In the genomic region with DNA sequence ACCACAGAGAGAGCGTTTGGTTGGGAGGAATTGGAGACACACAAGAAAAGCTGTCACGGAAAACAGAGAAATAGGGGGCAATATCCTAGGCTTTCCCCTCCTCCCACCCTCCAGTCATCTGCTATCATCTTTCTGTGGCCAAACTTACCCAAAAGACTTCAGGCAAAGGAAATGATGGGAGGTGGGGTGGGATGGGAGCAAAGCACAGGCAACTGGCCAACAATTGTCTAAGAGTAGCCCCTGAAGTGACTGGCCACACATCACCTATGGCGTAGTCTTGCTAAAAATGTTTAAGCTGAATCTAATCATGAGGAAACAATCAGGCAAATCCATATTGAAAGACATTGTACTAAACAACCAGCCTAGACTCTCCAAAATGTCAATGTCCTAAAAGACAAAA, we compare ENCODE assay signal across 32 cellular contexts. TPM values are rescaled to one million over a fixed set of nuclear protein-coding genes. Genes with fewer than 3 reads are reported as not detected.
DNase-seq lines count a peak whose midpoint lies in the region; ATAC-seq, FAIRE-seq and TF ChIP-seq lines count a peak whose summit lies in the region.
"Had no signal": no experiment of that assay in that cellular context is flagged by ENCODE, and none has a peak within 500 bp of the region (broad histone marks: within the 10 kb centered on the region; RNA-seq: fewer than 3 reads in every experiment).

No MANE protein-coding gene starts in this region.

- DNase-seq in activated CD4-positive, alpha-beta T cell treated with anti-CD3 and anti-CD28 coated beads for 36 hours = no peak
- DNase-seq in activated CD4-positive, alpha-beta T cell treated with anti-CD3 and anti-CD28 coated beads for 48 hours = no peak
- DNase-seq in SJSA1 (ENCODE audit: low read depth in 1 of 2, low spot score in 2 of 2) (no peak), esophagus squamous epithelium (lab: John Stamatoyannopoulos, UW) (no peak), pancreas (no peak), retina (no peak)
- DNase-seq in effector CD8-positive, alpha-beta T cell (lab: John Stamatoyannopoulos, UW) = no peak
- DNase-seq: activated CD4-positive, alpha-beta T cell treated with anti-CD3 and anti-CD28 coated beads, Interleukin-2, amount 50 U/mL, for 1 hour; CD8-positive, alpha-beta T cell; DMS 273 treated with DMSO at 0.1 percent for 48 hours; erythroblast; foreskin fibroblast; kidney glomerular epithelial cell; mammary epithelial cell; NCI-H1417 treated with DMSO at 0.1 percent for 48 hours; NCI-H2081; NCI-H226; NCI-H69; right lobe of liver; stimulated activated CD4-positive, alpha-beta T cell treated with anti-CD3 and anti-CD28 coated beads, Interleukin-2, amount 100 ng/mL, for 48 hours; uterus had no signal

- H3K36me3 ChIP-seq in BLaER1 (no peaks in the 10 kb centered on the region), SJSA1 (no peaks in the 10 kb centered on the region), esophagus squamous epithelium (no peaks in the 10 kb centered on the region), pancreas (no peaks in the 10 kb centered on the region)
- H3K36me3 ChIP-seq: breast epithelium, heart right ventricle, right lobe of liver, uterus had no signal

- H3K4me3 ChIP-seq in BLaER1 (peak overlapping the region; percentile 1; the same call in 1 of the 2 replicates), SJSA1 (no peak overlapping the region), esophagus squamous epithelium (no peak overlapping the region), pancreas (no peak overlapping the region)
- H3K4me3 ChIP-seq: breast epithelium, heart right ventricle, right lobe of liver, uterus had no signal

- H3K27ac Mint-ChIP-seq in activated CD4-positive, alpha-beta T cell treated with anti-CD3 and anti-CD28 coated beads for 36 hours = peak overlapping the region; percentile 35
- H3K27ac Mint-ChIP-seq: CD8-positive, alpha-beta T cell had no signal

- peak overlapping the region; percentile 64 for H3K4me2 ChIP-seq in BLaER1
- H3K4me2 ChIP-seq: KMS-11 had no signal

- no peak overlapping the region for H3K4me3 Mint-ChIP-seq in activated CD4-positive, alpha-beta T cell treated with anti-CD3 and anti-CD28 coated beads for 36 hours
- H3K4me3 Mint-ChIP-seq: CD8-positive, alpha-beta T cell; neural crest cell; T-helper 1 cell treated with Interleukin-12 subunit alpha and Interleukin-12 subunit beta and Interleukin-4 antibody, amounts not matched to agents 30 μg/mL and 1 μg/mL, for 36 hours had no signal

- CTCF ChIA-PET in activated CD4-positive, alpha-beta T cell treated with anti-CD3 and anti-CD28 coated beads for 36 hours (lab: Charles Lee) = interaction anchor here (1.1 to 1.6 kb wide), 2 partner anchors 20 to 106 kb away, joined by 3 to 4 read pairs; no protein-coding TSS in a partner anchor

- no peaks in the 10 kb centered on the region for H3K27me3 ChIP-seq in BLaER1
- H3K27me3 ChIP-seq in SJSA1 (replicated peaks) = no peaks in the 10 kb centered on the region
- H3K27me3 ChIP-seq in esophagus squamous epithelium = no peaks in the 10 kb centered on the region
- H3K27me3 ChIP-seq in pancreas = no peaks in the 10 kb centered on the region
- H3K27me3 ChIP-seq: breast epithelium, heart right ventricle, right lobe of liver, uterus had no signal

- no peaks in the 10 kb centered on the region for H3K36me3 Mint-ChIP-seq in activated CD4-positive, alpha-beta T cell treated with anti-CD3 and anti-CD28 coated beads for 36 hours (ENCODE audit: low read depth)
- H3K36me3 Mint-ChIP-seq: CD8-positive, alpha-beta T cell had no signal

- H3K4me1 ChIP-seq in BLaER1 = peaks cover 20% of the 10 kb centered on the region
- peaks cover 11% of the 10 kb centered on the region for H3K4me1 ChIP-seq in SJSA1 (replicated peaks)
- H3K4me1 ChIP-seq in esophagus squamous epithelium = peaks cover 0 to 5% (median 0%) of the 10 kb centered on the region in 3 donors
- no peaks in the 10 kb centered on the region for H3K4me1 ChIP-seq in pancreas
- H3K4me1 ChIP-seq: breast epithelium, right lobe of liver, uterus had no signal

- H3K27ac ChIP-seq in BLaER1 (peak overlapping the region; percentile 67), SJSA1 (peak overlapping the region; percentile 56), esophagus squamous epithelium (peak overlapping the region in 3 of 4 donors; percentile 36 to 63 (median 46)), pancreas (no peak overlapping the region)
- H3K27ac ChIP-seq: breast epithelium, KMS-11, right lobe of liver, VCaP had no signal

- intact Hi-C loops in activated CD4-positive, alpha-beta T cell treated with anti-CD3 and anti-CD28 coated beads for 36 hours (cut with DNase I, micrococcal nuclease) = loop anchor here in 1 of 2 experiments (1.0 kb wide), 1 partner anchor 20 kb away; no protein-coding TSS in a partner anchor
- intact Hi-C loops in esophagus squamous epithelium (cut with DNase I) (no loop called here), pancreas (cut with DNase I) (no loop called here)

- POLR2A ChIA-PET in activated CD4-positive, alpha-beta T cell treated with anti-CD3 and anti-CD28 coated beads for 36 hours (lab: Charles Lee) = no interaction called here

- H3K4me1 Mint-ChIP-seq in activated CD4-positive, alpha-beta T cell treated with anti-CD3 and anti-CD28 coated beads for 36 hours = peaks cover 12% of the 10 kb centered on the region

- WGBS in esophagus squamous epithelium, 2 donors = 80 to 84% methylated on average over 3 of the region's 3 CpGs
- WGBS in pancreas, 2 donors = 87% methylated on average over 3 of the region's 3 CpGs

- no peak for TF ChIP-seq POLR2A in esophagus squamous epithelium (IDR thresholded peaks at IDR 0.05)

- TF ChIP-seq CTCF in esophagus squamous epithelium (IDR thresholded peaks at IDR 0.05) (no peak), pancreas (IDR thresholded peaks at IDR 0.05) (no peak)

- no peak overlapping the region for H3K9ac ChIP-seq in BLaER1
- H3K9ac ChIP-seq: KMS-11 had no signal

- no peaks in the 10 kb centered on the region for H4K20me1 ChIP-seq in BLaER1

- H3K9me3 ChIP-seq in BLaER1 (peaks cover 6% of the 10 kb centered on the region; the same call in 1 of the 2 replicates), SJSA1 (replicated peaks) (no peaks in the 10 kb centered on the region), esophagus squamous epithelium (no peaks in the 10 kb centered on the region), pancreas (no peaks in the 10 kb centered on the region)
- H3K9me3 ChIP-seq: breast epithelium, heart right ventricle, right lobe of liver, uterus had no signal

- FAIRE-seq in pancreas (lab: Jason Lieb, UNC) = no peak
- FAIRE-seq: A204.1, GM12891 had no signal

- no peaks in the 10 kb centered on the region for H3K9me3 Mint-ChIP-seq in activated CD4-positive, alpha-beta T cell treated with anti-CD3 and anti-CD28 coated beads for 36 hours (ENCODE audit: low read depth)
- H3K9me3 Mint-ChIP-seq: CD8-positive, alpha-beta T cell; neural crest cell; T-helper 1 cell treated with Interleukin-12 subunit alpha and Interleukin-12 subunit beta and Interleukin-4 antibody, amounts not matched to agents 30 μg/mL and 1 μg/mL, for 36 hours had no signal

- H3K27me3 Mint-ChIP-seq in activated CD4-positive, alpha-beta T cell treated with anti-CD3 and anti-CD28 coated beads for 36 hours = no peaks in the 10 kb centered on the region

- ATAC-seq in activated CD4-positive, alpha-beta T cell treated with anti-CD3 and anti-CD28 coated beads for 36 hours = no peak
- no peak for ATAC-seq in pancreas
- ATAC-seq: CD8-positive, alpha-beta T cell had no signal

RNA-seq across cellular contexts. Expression of a gene that starts 46.9 kb away (rescaled TPM):
- not detected for total RNA-seq in activated CD4-positive, alpha-beta T cell treated with anti-CD3 and anti-CD28 coated beads for 36 hours
- total RNA-seq in SJSA1 (2014; rRNA removed; shearing (Covaris generic)) = not detected in 2 replicates
- total RNA-seq in esophagus squamous epithelium (10 to 100 TPM in 3 of 4 donors, 1 to 10 TPM in 1; 3.8 to 43.5 (median 26.4) TPM), pancreas (not detected)
- not detected for polyA plus RNA-seq in pancreas
- total RNA-seq: breast epithelium; CD8-positive, alpha-beta T cell; mammary epithelial cell; mucosa of gallbladder; RPMI7951 had no signal

Comparison
In these comparisons a context has a peak if more than half of its experiments do, and no peak if none do; other contexts are left out.
1. H3K27ac ChIP-seq: peak in BLaER1 (single experiment), SJSA1 (single experiment) and esophagus squamous epithelium (3 of 4); none in pancreas (0 of 4).